ENCODE assay signal across 12 cellular contexts in the genomic region with DNA sequence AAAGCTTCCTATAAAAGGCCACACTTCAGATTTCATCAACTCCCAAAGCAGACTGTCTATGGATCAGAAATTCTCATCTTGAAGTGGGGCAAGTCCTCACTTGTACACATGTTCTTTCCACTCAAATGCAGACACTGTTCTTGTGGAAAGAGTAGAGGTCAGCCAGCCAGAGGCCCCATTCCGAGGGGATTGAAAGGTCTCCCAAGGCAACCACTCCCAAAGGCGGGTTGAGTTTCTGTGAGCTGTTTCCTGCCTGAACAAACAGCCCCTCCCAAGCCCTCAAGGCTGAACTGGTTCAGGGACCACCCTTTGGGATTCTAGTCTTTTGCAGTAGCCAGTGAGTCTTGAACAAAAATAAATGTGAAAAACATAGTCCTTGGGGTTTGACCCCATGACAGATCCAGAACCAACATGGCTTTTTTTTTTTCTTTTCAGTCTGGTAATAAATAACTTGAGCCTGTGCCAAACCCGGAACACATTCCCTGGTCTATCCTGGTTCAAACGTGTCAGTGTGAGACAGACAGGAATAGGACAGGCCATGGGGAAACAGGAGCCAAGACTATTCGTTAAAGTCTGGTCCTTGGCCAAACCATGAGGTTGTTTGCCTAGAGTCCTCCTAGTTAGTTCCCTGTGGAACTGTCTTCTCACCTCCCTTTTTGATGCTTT. TPM values are rescaled to one million over a fixed set of nuclear protein-coding genes. Genes with fewer than 3 reads are reported as not detected.
DNase-seq lines count a peak whose midpoint lies in the region; ATAC-seq and TF ChIP-seq lines count a peak whose summit lies in the region.
"Had no signal": no experiment of that assay in that cellular context is flagged by ENCODE, and none has a peak within 500 bp of the region (broad histone marks: within the 10 kb centered on the region; RNA-seq: fewer than 3 reads in every experiment).

No MANE protein-coding gene starts in this region.

- H3K36me3 Mint-ChIP-seq in nephron (ENCODE audit: low read depth): no peaks in the 10 kb centered on the region
- H3K36me3 Mint-ChIP-seq: CD4-positive, CD25-positive, alpha-beta regulatory T cell had no signal

- WGBS in esophagus squamous epithelium, 2 donors: 20 to 33% methylated on average over 5 of the region's 5 CpGs

- TF ChIP-seq CTCF in esophagus squamous epithelium (IDR thresholded peaks at IDR 0.05) (no peak), nephron (IDR thresholded peaks at IDR 0.05; ENCODE audit: unreplicated experiment in 3 of 3) (no peak)

- intact Hi-C loops in esophagus squamous epithelium (cut with DNase I): no loop called here

- peaks cover 8% of the 10 kb centered on the region for H3K27me3 Mint-ChIP-seq in nephron (ENCODE audit: low read depth)
- H3K27me3 Mint-ChIP-seq: CD4-positive, CD25-positive, alpha-beta regulatory T cell had no signal

- peaks cover 2% of the 10 kb centered on the region for H3K9me3 Mint-ChIP-seq in nephron

- H3K27ac Mint-ChIP-seq in nephron: peak overlapping the region; percentile 17 to 66 (median 48)
- H3K27ac Mint-ChIP-seq: CD4-positive, CD25-positive, alpha-beta regulatory T cell had no signal

- peak overlapping the region; percentile 56 to 77 (median 70) for H3K27ac ChIP-seq in esophagus squamous epithelium
- H3K27ac ChIP-seq: KMS-11, right lobe of liver had no signal

- no peaks in the 10 kb centered on the region for H3K27me3 ChIP-seq in esophagus squamous epithelium
- H3K27me3 ChIP-seq: right lobe of liver had no signal

- H3K4me1 Mint-ChIP-seq in nephron: no peaks in the 10 kb centered on the region
- H3K4me1 Mint-ChIP-seq: CD4-positive, CD25-positive, alpha-beta regulatory T cell had no signal

- TF ChIP-seq POLR2A in esophagus squamous epithelium (IDR thresholded peaks at IDR 0.05): no peak

- ATAC-seq in HG03571 (IDR thresholded peaks at IDR 0.05; ENCODE audit: unreplicated experiment): no peak
- no peak for ATAC-seq in HG03565 (IDR thresholded peaks at IDR 0.05; ENCODE audit: unreplicated experiment)

- no peaks in the 10 kb centered on the region for H3K9me3 ChIP-seq in esophagus squamous epithelium
- H3K9me3 ChIP-seq: right lobe of liver had no signal

- no peaks in the 10 kb centered on the region for H3K36me3 ChIP-seq in esophagus squamous epithelium
- H3K36me3 ChIP-seq: right lobe of liver had no signal

- DNase-seq in ELF-1 (ENCODE audit: low read depth, low spot score) (peak; percentile 14), NCI-H2171 treated with DMSO at 0.1 percent for 48 hours (lab: John Stamatoyannopoulos, UW) (peak; percentile 63), esophagus squamous epithelium (lab: John Stamatoyannopoulos, UW) (no peak), NCI-H2227 treated with DMSO at 0.1 percent for 48 hours (lab: John Stamatoyannopoulos, UW) (no peak)
- DNase-seq in activated CD4-positive, alpha-beta T cell treated with anti-CD3 and anti-CD28 coated beads, Interleukin-2, amount 50 U/mL, for 1 hour: no peak
- DNase-seq: activated T-cell treated with anti-CD3 and anti-CD28 coated beads, Interleukin-2, amount 50 U/mL, for 48 hours; CD4-positive, CD25-positive, alpha-beta regulatory T cell; right lobe of liver had no signal

- H3K4me3 ChIP-seq in esophagus squamous epithelium: no peak overlapping the region
- H3K4me3 ChIP-seq: right lobe of liver had no signal

- peaks cover 3 to 20% (median 4%) of the 10 kb centered on the region in 3 donors for H3K4me1 ChIP-seq in esophagus squamous epithelium
- H3K4me1 ChIP-seq: right lobe of liver had no signal

- H3K4me3 Mint-ChIP-seq in nephron: no peak overlapping the region
- H3K4me3 Mint-ChIP-seq: CD4-positive, CD25-positive, alpha-beta regulatory T cell had no signal

RNA-seq across cellular contexts. Expression of a gene that starts 17.6 kb away (rescaled TPM):
- total RNA-seq in esophagus squamous epithelium: 10 to 100 TPM; 15.6 to 53.2 (median 28.0) TPM

Comparison
In these comparisons a context has a peak if more than half of its experiments do, and no peak if none do; other contexts are left out.
1. DNase-seq: peak in ELF-1 (single experiment) and NCI-H2171 treated with DMSO at 0.1 percent for 48 hours (single experiment); none in esophagus squamous epithelium (single experiment), NCI-H2227 treated with DMSO at 0.1 percent for 48 hours (single experiment) and activated CD4-positive, alpha-beta T cell treated with anti-CD3 and anti-CD28 coated beads, Interleukin-2, amount 50 U/mL, for 1 hour (single experiment).